In the genomic region with DNA sequence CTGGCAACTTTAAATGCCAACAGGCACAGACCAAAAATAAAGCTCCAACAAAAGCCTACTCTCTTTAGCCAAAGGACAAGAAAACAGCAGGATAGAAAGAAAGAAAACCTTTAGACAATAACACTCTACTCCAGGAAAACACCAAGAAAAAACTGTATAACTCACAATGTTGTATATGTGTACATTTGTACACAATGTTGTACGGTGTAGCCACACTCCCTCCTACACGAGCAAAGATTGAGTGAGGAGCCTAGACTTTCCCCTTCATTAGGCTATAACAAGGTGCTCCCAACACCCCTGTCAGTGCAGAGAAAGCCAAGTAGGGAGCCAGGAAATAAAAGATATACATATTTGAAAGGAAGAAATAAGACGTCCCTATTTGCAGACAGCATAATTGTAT, we compare ENCODE assay signal across 19 cellular contexts. TPM values are rescaled to one million over a fixed set of nuclear protein-coding genes. Genes with fewer than 3 reads are reported as not detected.
DNase-seq lines count a peak whose midpoint lies in the region; FAIRE-seq and TF ChIP-seq lines count a peak whose summit lies in the region.
"Had no signal": no experiment of that assay in that cellular context is flagged by ENCODE, and none has a peak within 500 bp of the region (broad histone marks: within the 10 kb centered on the region; RNA-seq: fewer than 3 reads in every experiment).

No MANE protein-coding gene starts in this region.

- FAIRE-seq in frontal cortex (lab: Jason Lieb, UNC): no peak
- FAIRE-seq: HTR-8/SVneo had no signal

- H3K4me1 ChIP-seq in tibial artery: peaks cover 0 to 59% (median 27%) of the 10 kb centered on the region in 4 donors

- intact Hi-C loops in tibial artery (cut with DNase I; ENCODE audit: low total_unique reads): no loop called here

- TF ChIP-seq CTCF in VCaP (conservative IDR thresholded peaks at IDR 0.05) (no peak), coronary artery (IDR thresholded peaks at IDR 0.05) (no peak), neural crest cell (conservative IDR thresholded peaks at IDR 0.05) (no peak), tibial artery (IDR thresholded peaks at IDR 0.05) (no peak)

- H3K4me3 Mint-ChIP-seq in neural crest cell: no peak overlapping the region
- H3K4me3 Mint-ChIP-seq: CD14-positive monocyte; CD4-positive, alpha-beta memory T cell; HFFc6 had no signal

- peaks cover 12% of the 10 kb centered on the region for H3K4me1 Mint-ChIP-seq in neural crest cell
- H3K4me1 Mint-ChIP-seq: CD4-positive, alpha-beta memory T cell had no signal

- H3K4me3 ChIP-seq in coronary artery: no peak overlapping the region
- H3K4me3 ChIP-seq in tibial artery: no peak overlapping the region
- H3K4me3 ChIP-seq: BLaER1 had no signal

- H3K27me3 Mint-ChIP-seq in neural crest cell (ENCODE audit: low read depth): no peaks in the 10 kb centered on the region

- H3K9me3 Mint-ChIP-seq in neural crest cell: no peaks in the 10 kb centered on the region
- H3K9me3 Mint-ChIP-seq: HFFc6 had no signal

- no peaks in the 10 kb centered on the region for H3K36me3 ChIP-seq in tibial artery
- H3K36me3 ChIP-seq: BLaER1 had no signal

- no peaks in the 10 kb centered on the region for H3K9me3 ChIP-seq in tibial artery
- H3K9me3 ChIP-seq: BLaER1 had no signal

- DNase-seq in coronary artery (ENCODE audit: low spot score): no peak
- no peak for DNase-seq in neural crest cell (ENCODE audit: low read depth, low spot score)
- DNase-seq in tibial artery: no peak
- no peak for DNase-seq in cortex of kidney (lab: John Stamatoyannopoulos, UW)
- DNase-seq in frontal cortex (ENCODE audit: low spot score in 2 of 2): no peak
- DNase-seq in DMS53 treated with DMSO at 0.1 percent for 48 hours (lab: John Stamatoyannopoulos, UW; ENCODE audit: unreplicated experiment): no peak
- DNase-seq: 8988T; CD4-positive, alpha-beta memory T cell; DMS153; DMS79 treated with DMSO at 0.1 percent for 48 hours; GF-D8; GOT3; H7; HFFc6 had no signal

- H3K27ac ChIP-seq in VCaP (peak overlapping the region; percentile 60), coronary artery (peak overlapping the region; percentile 10 to 20), tibial artery (peak overlapping the region; percentile 70 to 72)
- H3K27ac ChIP-seq: BLaER1 had no signal

- H3K27ac Mint-ChIP-seq in neural crest cell (ENCODE audit: unreplicated experiment): peak overlapping the region; percentile 55
- H3K27ac Mint-ChIP-seq: CD14-positive monocyte; CD4-positive, alpha-beta memory T cell; HFFc6 had no signal

- no peaks in the 10 kb centered on the region for H3K36me3 Mint-ChIP-seq in neural crest cell (ENCODE audit: low read depth)
- H3K36me3 Mint-ChIP-seq: CD14-positive monocyte had no signal

- H3K27me3 ChIP-seq in tibial artery: no peaks in the 10 kb centered on the region
- H3K27me3 ChIP-seq: BLaER1 had no signal

RNA-seq across cellular contexts. Expression of a gene that starts 24.0 kb away (rescaled TPM):
- total RNA-seq in neural crest cell (20.2 and 22.3 TPM in 2 replicates), frontal cortex (3.3 TPM)
- total RNA-seq: A673; CD4-positive, alpha-beta memory T cell; HFFc6 had no signal

RNA-seq across cellular contexts. Expression of a gene that starts 35.8 kb away (rescaled TPM):
- total RNA-seq in neural crest cell (not detected in 2 replicates), frontal cortex (not detected)
- total RNA-seq: A673; CD4-positive, alpha-beta memory T cell had no signal

RNA-seq across cellular contexts. Expression of a gene that starts 42.8 kb away (rescaled TPM):
- total RNA-seq in neural crest cell (43.2 and 45.4 TPM in 2 replicates), frontal cortex (7.7 TPM)

RNA-seq across cellular contexts. Expression of a gene that starts 57.2 kb away (rescaled TPM):
- total RNA-seq in neural crest cell (not detected in 2 replicates), frontal cortex (not detected)
- total RNA-seq: A673; CD4-positive, alpha-beta memory T cell; H7; HFFc6 had no signal

Comparison
In these comparisons a context has a peak if more than half of its experiments do, and no peak if none do; other contexts are left out.
1. H3K27ac ChIP-seq: peak in every context shown above with its lines; median percentile 71 in tibial artery; 60 in VCaP; 15 in coronary artery.